ENCODE assay signal across 8 cellular contexts in the genomic region with DNA sequence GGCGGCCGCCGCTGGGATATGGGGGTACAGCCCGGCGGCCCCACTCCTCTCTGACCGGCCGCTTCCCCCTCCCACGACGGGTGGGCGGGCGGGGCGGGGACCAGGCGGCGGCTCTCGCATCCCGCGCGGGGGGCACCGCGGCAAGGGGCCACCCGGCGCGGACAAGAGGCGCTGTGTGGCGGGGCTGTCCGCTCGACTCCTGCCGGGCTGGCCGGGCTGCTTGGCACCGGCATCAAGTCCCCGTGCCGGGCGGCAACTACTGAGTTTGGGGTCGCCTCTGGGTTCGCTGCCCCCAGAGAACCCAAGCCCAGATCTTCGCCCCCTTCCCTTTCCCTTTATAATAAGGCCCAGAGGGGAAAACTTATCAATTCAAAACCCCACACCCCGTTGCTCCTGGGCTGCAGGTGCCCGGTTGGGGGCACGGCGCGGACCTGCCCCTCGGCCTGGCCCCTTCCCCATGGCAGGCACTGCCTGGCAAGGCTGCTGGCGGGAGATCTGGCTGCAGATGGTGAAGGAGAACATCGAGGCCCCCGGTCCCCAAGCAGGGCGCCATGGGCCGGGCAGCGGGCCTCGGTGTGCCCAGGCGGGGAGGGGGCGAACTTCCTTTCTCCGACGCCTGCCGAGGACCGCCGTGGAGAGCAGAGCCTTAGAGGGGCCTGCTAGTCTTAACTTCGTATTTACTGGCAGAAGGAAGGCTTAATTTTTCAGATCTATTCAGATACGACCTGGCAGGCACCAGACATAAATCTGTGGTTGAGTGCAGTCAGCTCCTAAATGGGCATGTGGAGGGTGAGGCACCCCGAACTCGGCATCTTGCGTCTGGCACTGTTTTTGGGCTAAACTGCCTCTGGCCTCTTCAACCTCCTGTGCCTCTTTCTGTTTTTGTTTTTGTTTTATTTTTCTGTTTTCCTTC. TPM values are rescaled to one million over a fixed set of nuclear protein-coding genes. Genes with fewer than 3 reads are reported as not detected.
A peak's percentile ranks its signal among the peaks of the same experiment; 100 is the strongest.
DNase-seq lines count a peak whose midpoint lies in the region; ATAC-seq and TF ChIP-seq lines count a peak whose summit lies in the region.

No MANE protein-coding gene starts in this region.

- H3K9ac ChIP-seq in HUES48 (ENCODE audit: low read depth, low read length), result no peak overlapping the region

- no peak for TF ChIP-seq CTCF in cardiac fibroblast (IDR thresholded peaks at IDR 0.05; ENCODE audit: low read depth, low read length)
- no peak for TF ChIP-seq CTCF in mesothelial cell of epicardium (IDR thresholded peaks at IDR 0.05; ENCODE audit: unreplicated experiment)
- TF ChIP-seq CTCF in GM13976 (IDR thresholded peaks at IDR 0.05; ENCODE audit: borderline replicate concordance, control extremely low read depth, extremely low read depth, insufficient read depth, missing control alignments), result no peak

- no peak for ATAC-seq in HG03280 (IDR thresholded peaks at IDR 0.05; ENCODE audit: unreplicated experiment)
- ATAC-seq in HG02678 (IDR thresholded peaks at IDR 0.05; ENCODE audit: unreplicated experiment), result no peak

- H2AFZ ChIP-seq in ACC112 (ENCODE audit: low read length, unreplicated experiment), result no peak overlapping the region

- peaks cover 4% of the 10 kb centered on the region for H3K79me2 ChIP-seq in ACC112 (ENCODE audit: control insufficient read depth, insufficient read depth, low read length, unreplicated experiment)

- H3K4me1 ChIP-seq in ACC112 (ENCODE audit: control insufficient read depth, insufficient read depth, low read length, unreplicated experiment) (peaks cover 11% of the 10 kb centered on the region), HUES48 (ENCODE audit: control insufficient read depth, insufficient read depth, low read length) (peaks cover 4% of the 10 kb centered on the region; the same call in 1 of the 2 replicates)

- DNase-seq in cardiac fibroblast (ENCODE audit: low read depth in 2 of 2) (no peak), mesothelial cell of epicardium (ENCODE audit: low spot score in 2 of 2, unreplicated experiment in 2 of 2) (peak in 1 of 2 experiments; percentile 48), GM13976 (ENCODE audit: low spot score) (no peak), NCI-H1436 (lab: John Stamatoyannopoulos, UW) (no peak)

- H3K27me3 ChIP-seq in ACC112 (ENCODE audit: insufficient read depth, low read length), result no peaks in the 10 kb centered on the region
- peaks cover 35% of the 10 kb centered on the region for H3K27me3 ChIP-seq in HUES48 (ENCODE audit: control insufficient read depth, insufficient read depth, low read length)

- peak overlapping the region; percentile 92 for H3K4me3 ChIP-seq in ACC112 (ENCODE audit: low read depth, low read length)
- H3K4me3 ChIP-seq in HUES48 (ENCODE audit: low read depth, low read length), result peak overlapping the region; percentile 66
- peak overlapping the region; percentile 59 to 62 for H3K4me3 ChIP-seq in cardiac fibroblast (replicated peaks in 1 of 2; ENCODE audit: low read depth in 2 of 2, low read length in 2 of 2)

- H3K9me3 ChIP-seq in HUES48 (ENCODE audit: control insufficient read depth, insufficient read depth, low read length), result no peaks in the 10 kb centered on the region

- no peaks in the 10 kb centered on the region for H3K36me3 Mint-ChIP-seq in mesothelial cell of epicardium

- H3K9me3 Mint-ChIP-seq in mesothelial cell of epicardium, result no peaks in the 10 kb centered on the region

- H3K4me1 Mint-ChIP-seq in mesothelial cell of epicardium, result peaks cover 12% of the 10 kb centered on the region

- in situ Hi-C loops in GM13976 (cut with MboI; ENCODE audit: low sequenced_read_pairs, unreplicated experiment), result no loop called here

- no peaks in the 10 kb centered on the region for H3K36me3 ChIP-seq in ACC112 (ENCODE audit: insufficient read depth, low read length)
- H3K36me3 ChIP-seq in HUES48 (ENCODE audit: control insufficient read depth, insufficient read depth, low read length), result no peaks in the 10 kb centered on the region

- H3K27ac Mint-ChIP-seq in mesothelial cell of epicardium, result no peak overlapping the region

- no peaks in the 10 kb centered on the region for H3K27me3 Mint-ChIP-seq in mesothelial cell of epicardium (ENCODE audit: low read depth)

- H3K27ac ChIP-seq in ACC112 (ENCODE audit: low read depth, low read length) (no peak overlapping the region), HUES48 (ENCODE audit: low read depth, low read length) (no peak overlapping the region)

- H3K4me3 Mint-ChIP-seq in mesothelial cell of epicardium, result peak overlapping the region; percentile 70

RNA-seq across cellular contexts. Expression of gene APBA2, which starts 0.9 kb away (rescaled TPM):
- 33.1 to 36.7 TPM (median 34.3 TPM) in 3 replicates for total RNA-seq in mesothelial cell of epicardium

RNA-seq across cellular contexts. Expression of gene GOLGA6L7, which starts 38.2 kb away (rescaled TPM):
- total RNA-seq in mesothelial cell of epicardium, result not detected in 3 replicates
